ENCODE assay signal across 24 cellular contexts in the genomic region with DNA sequence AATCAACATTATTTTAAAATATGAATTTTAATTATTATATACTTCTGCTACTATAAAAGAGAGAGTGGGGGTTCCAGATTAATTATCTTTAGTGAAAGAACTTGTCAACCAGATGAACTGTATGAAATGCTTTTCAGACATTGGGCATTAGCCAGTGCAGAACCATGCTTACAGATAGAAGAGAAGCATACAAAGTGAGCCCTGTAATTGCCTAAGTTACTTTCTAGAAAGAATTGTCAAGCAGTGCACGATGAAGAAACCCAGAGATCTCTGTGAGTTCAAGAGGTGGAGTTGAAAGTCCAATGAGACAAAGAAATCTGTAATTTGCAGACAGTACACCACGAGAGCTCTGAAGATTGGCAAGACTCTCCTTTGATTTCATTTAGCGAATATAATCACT.
"Had no signal": no experiment of that assay in that cellular context is flagged by ENCODE, and none has a peak within 500 bp of the region (broad histone marks: within the 10 kb centered on the region; RNA-seq: fewer than 3 reads in every experiment).

No MANE protein-coding gene starts in this region.

- H3K27ac ChIP-seq: dorsolateral prefrontal cortex, ovary, psoas muscle, sigmoid colon, testis, tibial artery, upper lobe of left lung had no signal

- H3K36me3 ChIP-seq: ovary, sigmoid colon, tibial artery, upper lobe of left lung had no signal

- H3K4me1 ChIP-seq: psoas muscle, sigmoid colon, testis, tibial artery, upper lobe of left lung had no signal

- H3K9me3 ChIP-seq: ovary, psoas muscle, sigmoid colon, testis, tibial artery, upper lobe of left lung had no signal

- H3K27me3 ChIP-seq: dorsolateral prefrontal cortex, ovary, sigmoid colon, testis, tibial artery, upper lobe of left lung had no signal

- H3K9me3 Mint-ChIP-seq: nephron had no signal

- DNase-seq: dorsolateral prefrontal cortex; effector CD4-positive, alpha-beta T cell; hypothalamus; immature natural killer cell; islet precursor cell; mesenchymal stem cell; midbrain; occipital lobe; ovary; posterior cingulate gyrus; psoas muscle; right cardiac atrium; sigmoid colon; stimulated activated CD4-positive, alpha-beta T cell treated with anti-CD3 and anti-CD28 coated beads, Interleukin-2, amount 100 ng/mL, for 24 hours; stimulated activated CD4-positive, alpha-beta T cell treated with anti-CD3 and anti-CD28 coated beads, Interleukin-4, amount 100 ng/mL, for 24 hours; stimulated activated naive CD4-positive, alpha-beta T cell treated with Interleukin-2 at 50 U/mL for 16 hours; substantia nigra; testis; tibial artery; upper lobe of left lung had no signal

- ATAC-seq: naive thymus-derived CD4-positive, alpha-beta T cell; psoas muscle; right cardiac atrium; stimulated activated effector memory CD8-positive, alpha-beta T cell treated with anti-CD3 and anti-CD28 coated beads, Interleukin-12 subunit alpha, Interleukin-12 subunit beta, amount 100 ng/mL, for 72 hours had no signal

- H3K4me3 Mint-ChIP-seq: immature natural killer cell; naive thymus-derived CD4-positive, alpha-beta T cell; nephron; stimulated activated effector memory CD8-positive, alpha-beta T cell treated with anti-CD3 and anti-CD28 coated beads, Interleukin-12 subunit alpha, Interleukin-12 subunit beta, amount 100 ng/mL, for 72 hours had no signal

- H3K36me3 Mint-ChIP-seq: immature natural killer cell; naive thymus-derived CD4-positive, alpha-beta T cell; stimulated activated effector memory CD8-positive, alpha-beta T cell treated with anti-CD3 and anti-CD28 coated beads, Interleukin-12 subunit alpha, Interleukin-12 subunit beta, amount 100 ng/mL, for 72 hours had no signal

- H3K4me3 ChIP-seq: dorsolateral prefrontal cortex, lung, ovary, psoas muscle, sigmoid colon, testis, tibial artery, upper lobe of left lung had no signal

- H3K27me3 Mint-ChIP-seq: naive thymus-derived CD4-positive, alpha-beta T cell had no signal

- H3K4me1 Mint-ChIP-seq: immature natural killer cell; nephron; stimulated activated effector memory CD8-positive, alpha-beta T cell treated with anti-CD3 and anti-CD28 coated beads, Interleukin-12 subunit alpha, Interleukin-12 subunit beta, amount 100 ng/mL, for 72 hours had no signal

- H3K27ac Mint-ChIP-seq: immature natural killer cell; naive thymus-derived CD4-positive, alpha-beta T cell; nephron; stimulated activated effector memory CD8-positive, alpha-beta T cell treated with anti-CD3 and anti-CD28 coated beads, Interleukin-12 subunit alpha, Interleukin-12 subunit beta, amount 100 ng/mL, for 72 hours had no signal
